ENCODE assay signal across 21 cellular contexts in genomic region chr15:43189296-43189695, GRCh38. TPM values are rescaled to one million over a fixed set of nuclear protein-coding genes. Genes with fewer than 3 reads are reported as not detected.
DNase-seq lines count a peak whose midpoint lies in the region; ATAC-seq and TF ChIP-seq lines count a peak whose summit lies in the region.
"Had no signal": no experiment of that assay in that cellular context is flagged by ENCODE, and none has a peak within 500 bp of the region (broad histone marks: within the 10 kb centered on the region; RNA-seq: fewer than 3 reads in every experiment).

No MANE protein-coding gene starts in this region.

- H3K36me3 ChIP-seq in heart right ventricle (peaks cover 0 to 62% (median 39%) of the 10 kb centered on the region in 9 donors), IMR-90 (ENCODE audit: control insufficient read depth, insufficient read depth, low read length) (peaks cover 18% of the 10 kb centered on the region), psoas muscle (ENCODE audit: insufficient read depth in 1 of 2, low read depth in 1 of 2) (peaks cover 18 to 52% of the 10 kb centered on the region in 2 donors)

- no peak overlapping the region for H4K8ac ChIP-seq in IMR-90 (ENCODE audit: low read depth in 2 of 2, low read length in 2 of 2)

- H3K27ac ChIP-seq in heart right ventricle (peak overlapping the region in 8 of 10 donors; percentile 59 to 89 (median 77)), IMR-90 (ENCODE audit: insufficient read depth, low read length) (no peak overlapping the region), psoas muscle (peak overlapping the region; percentile 73)
- H3K27ac ChIP-seq: KMS-11 had no signal

- peaks cover 10 to 13% of the 10 kb centered on the region in 2 experiments for H3K79me1 ChIP-seq in IMR-90 (ENCODE audit: low read depth in 1 of 2, low read length in 2 of 2)

- no peak overlapping the region for H3K18ac ChIP-seq in IMR-90 (ENCODE audit: low read depth, low read length)

- no peak overlapping the region for H2AFZ ChIP-seq in IMR-90 (replicated peaks; ENCODE audit: low read length, poor library complexity)

- no peak overlapping the region for H3K4me2 ChIP-seq in IMR-90 (ENCODE audit: low read depth, low read length)
- H3K4me2 ChIP-seq: KMS-11 had no signal

- CTCF ChIA-PET in IMR-90 (lab: Yijun Ruan, JAX), result no interaction called here

- H3K27ac Mint-ChIP-seq in activated T-helper 17 cell treated with anti-CD3 and anti-CD28 coated beads, Interleukin-2, amount 50 U/mL, for 72 hours, result peak overlapping the region; percentile 18

- no peak overlapping the region for H2AK9ac ChIP-seq in IMR-90 (replicated peaks; ENCODE audit: low read depth, low read length, poor library complexity)

- no peak for TF ChIP-seq POLR2A in IMR-90 (IDR thresholded peaks at IDR 0.05; ENCODE audit: low read depth, low read length)

- H4K20me1 ChIP-seq in IMR-90 (ENCODE audit: insufficient read depth, low read length), result no peaks in the 10 kb centered on the region

- H3K4me3 Mint-ChIP-seq in activated T-helper 17 cell treated with anti-CD3 and anti-CD28 coated beads, Interleukin-2, amount 50 U/mL, for 72 hours, result no peak overlapping the region

- peaks cover 4% of the 10 kb centered on the region for H3K9me1 ChIP-seq in IMR-90 (ENCODE audit: insufficient read depth, low read length)

- DNase-seq in heart right ventricle (no peak), Right ventricle myocardium superior (no peak), IMR-90 (peak; percentile 35), psoas muscle (no peak), NCI-H1105 treated with DMSO at 0.1 percent for 48 hours (lab: John Stamatoyannopoulos, UW) (no peak)
- DNase-seq: C1 segment of cervical spinal cord, COR-L47, DMS153, GDM1, MV-4-11, NCI-H1417 treated with DMSO at 0.1 percent for 48 hours, NCI-H187 treated with DMSO at 0.1 percent for 48 hours, NCI-H2227 treated with DMSO at 0.1 percent for 48 hours, NCI-H510A treated with DMSO at 0.1 percent for 48 hours, NCI-H82, RPMI8226 had no signal

- no peak overlapping the region for H2BK15ac ChIP-seq in IMR-90 (ENCODE audit: low read depth, low read length)

- peaks cover 87% of the 10 kb centered on the region for H3K36me3 Mint-ChIP-seq in activated T-helper 17 cell treated with anti-CD3 and anti-CD28 coated beads, Interleukin-2, amount 50 U/mL, for 72 hours (ENCODE audit: low read depth)

- WGBS in heart right ventricle, 2 donors, result 65 to 67% methylated on average over 2 of the region's 2 CpGs
- no CpG with 5 or more reads among the region's 2 CpGs for WGBS in IMR-90 (ENCODE audit: extremely low coverage in 2 of 2, insufficient read length in 1 of 2), 2 experiments
- 73 to 91% (median 77%) methylated on average over 2 of the region's 2 CpGs for WGBS in psoas muscle, 3 donors

- no peak overlapping the region for H2AK5ac ChIP-seq in IMR-90 (ENCODE audit: low read depth, low read length)

- in situ Hi-C loops in IMR-90 (cut with MboI; ENCODE audit: low sequenced_read_pairs), result loop anchor here (5.0 kb wide), 1 partner anchor 93 kb away; no protein-coding TSS in a partner anchor

- TF ChIP-seq RAD21 in IMR-90 (IDR thresholded peaks at IDR 0.05; ENCODE audit: low read length), result no peak

- H3K4ac ChIP-seq in IMR-90 (ENCODE audit: low read depth, low read length), result no peak overlapping the region

- no peaks in the 10 kb centered on the region for H3K9me3 Mint-ChIP-seq in activated T-helper 17 cell treated with anti-CD3 and anti-CD28 coated beads, Interleukin-2, amount 50 U/mL, for 72 hours

- H3K4me1 Mint-ChIP-seq in activated T-helper 17 cell treated with anti-CD3 and anti-CD28 coated beads, Interleukin-2, amount 50 U/mL, for 72 hours, result peaks cover 16% of the 10 kb centered on the region

- POLR2A ChIA-PET in IMR-90 (lab: Charles Lee; ENCODE audit: unreplicated experiment), result no interaction called here

- no peak overlapping the region for H3K4me3 ChIP-seq in heart right ventricle
- no peak overlapping the region for H3K4me3 ChIP-seq in IMR-90 (ENCODE audit: insufficient read depth, low read depth, low read length)
- H3K4me3 ChIP-seq in psoas muscle, result no peak overlapping the region

- H3K27me3 Mint-ChIP-seq in activated T-helper 17 cell treated with anti-CD3 and anti-CD28 coated beads, Interleukin-2, amount 50 U/mL, for 72 hours, result no peaks in the 10 kb centered on the region

- no peak for ATAC-seq in heart right ventricle
- no peak for ATAC-seq in Right ventricle myocardium superior (ENCODE audit: poor library complexity)
- ATAC-seq in IMR-90 (ENCODE audit: low read depth), result no peak
- ATAC-seq in activated T-helper 17 cell treated with anti-CD3 and anti-CD28 coated beads, Interleukin-2, amount 50 U/mL, for 72 hours (replicated peaks), result no peak
- no peak for ATAC-seq in psoas muscle
- no peak for ATAC-seq in HG03175 (IDR thresholded peaks at IDR 0.05; ENCODE audit: unreplicated experiment)

- dilution Hi-C loops in IMR-90 (cut with HindIII; ENCODE audit: low sequenced_read_pairs, unreplicated experiment), result no loop called here

- H3K23ac ChIP-seq in IMR-90 (ENCODE audit: low read depth, low read length), result no peak overlapping the region

- peaks cover 0 to 68% (median 50%) of the 10 kb centered on the region in 9 donors for H3K4me1 ChIP-seq in heart right ventricle
- peaks cover under 1% of the 10 kb centered on the region for H3K4me1 ChIP-seq in IMR-90 (ENCODE audit: control insufficient read depth, insufficient read depth, low read length)
- H3K4me1 ChIP-seq in psoas muscle, result peaks cover 43% of the 10 kb centered on the region

- H2BK20ac ChIP-seq in IMR-90 (ENCODE audit: low read depth, low read length), result no peak overlapping the region

- intact Hi-C loops in heart right ventricle (cut with DNase I), result loop anchor here in 1 of 10 donors (10.0 kb wide), 1 partner anchor 84 kb away; the partner anchor contains the start of gene UBR1
- intact Hi-C loops in Right ventricle myocardium superior (cut with DNase I), result no loop called here
- intact Hi-C loops in IMR-90 (cut with micrococcal nuclease), result loop anchor here (5.0 to 10.0 kb wide), 2 partner anchors 94 to 487 kb away; no protein-coding TSS in a partner anchor
- intact Hi-C loops in psoas muscle (cut with DNase I), result loop anchor here in 1 of 2 donors (5.0 kb wide), 1 partner anchor 93 kb away; no protein-coding TSS in a partner anchor

- no peak overlapping the region for H3K9ac ChIP-seq in IMR-90 (ENCODE audit: low read depth, low read length)
- H3K9ac ChIP-seq: KMS-11 had no signal

- no peak overlapping the region for H4K91ac ChIP-seq in IMR-90 (ENCODE audit: insufficient read depth, low read depth, low read length)

- H2BK5ac ChIP-seq in IMR-90 (ENCODE audit: low read depth, low read length, poor library complexity, severe bottlenecking), result no peak overlapping the region

- H3K9me3 ChIP-seq in heart right ventricle, result no peaks in the 10 kb centered on the region
- no peaks in the 10 kb centered on the region for H3K9me3 ChIP-seq in IMR-90 (ENCODE audit: control insufficient read depth, insufficient read depth, low read length)
- H3K9me3 ChIP-seq in psoas muscle, result no peaks in the 10 kb centered on the region

- no peak for TF ChIP-seq CTCF in heart right ventricle (IDR thresholded peaks at IDR 0.05)
- TF ChIP-seq CTCF in IMR-90 (conservative IDR thresholded peaks at IDR 0.05; ENCODE audit: low read depth, low read length), result no peak
- no peak for TF ChIP-seq CTCF in psoas muscle (IDR thresholded peaks at IDR 0.05)

- H4K5ac ChIP-seq in IMR-90 (ENCODE audit: low read depth, low read length), result no peak overlapping the region

- H3K27me3 ChIP-seq in heart right ventricle, result no peaks in the 10 kb centered on the region
- H3K27me3 ChIP-seq in IMR-90 (ENCODE audit: control insufficient read depth, insufficient read depth, low read length), result no peaks in the 10 kb centered on the region
- no peaks in the 10 kb centered on the region for H3K27me3 ChIP-seq in psoas muscle (ENCODE audit: insufficient read depth in 3 of 3, low read length in 2 of 3)

- no peak overlapping the region for H3K56ac ChIP-seq in IMR-90 (ENCODE audit: extremely low read depth, insufficient read depth, low read length)

- H3K14ac ChIP-seq in IMR-90 (replicated peaks; ENCODE audit: low read depth, low read length), result no peak overlapping the region

- no TSS peak for BruUV-seq in IMR-90 (replicated peaks; lab: Mats Ljungman, UMichigan)

- no peak overlapping the region for H2BK120ac ChIP-seq in IMR-90 (ENCODE audit: low read depth, low read length)

RNA-seq across cellular contexts. Expression of gene CCNDBP1, which starts 4.1 kb away (rescaled TPM):
- total RNA-seq in heart right ventricle (10 to 100 TPM; 43.7 to 65.1 (median 59.9) TPM), Right ventricle myocardium superior (47.7 TPM), IMR-90 (2012; rRNA removed) (33.9 and 40.3 TPM in 2 replicates), psoas muscle (10 to 100 TPM; 40.7 to 64.3 (median 50.4) TPM)
- polyA plus RNA-seq in heart right ventricle (10 to 100 TPM; 27.6 to 54.2 TPM), IMR-90 (2012; rRNA removed) (33.4 and 34.9 TPM in 2 replicates), psoas muscle (10 to 100 TPM; 34.9 to 79.2 (median 36.4) TPM)
- 15.8 and 18.6 TPM in 2 replicates for polyA plus RNA-seq in IMR-90 (2012; cell fraction: cytosol; rRNA removed)
- 16.6 and 32.5 TPM in 2 replicates for polyA plus RNA-seq in IMR-90 (2012; cell fraction: nucleus; rRNA removed; ENCODE audit: low replicate concordance)
- total RNA-seq in activated T-helper 17 cell treated with anti-CD3 and anti-CD28 coated beads, Interleukin-2, amount 50 U/mL, for 72 hours, result 10 to 100 TPM; 63.1 to 66.8 TPM

RNA-seq across cellular contexts. Expression of gene EPB42, which starts 31.5 kb away (rescaled TPM):
- under 1 TPM in 6 of 10 donors, not detected in 4; 0.12 to 0.26 (median 0.16) TPM for total RNA-seq in heart right ventricle
- under 1 TPM in 1 of 2 donors, not detected in 1; 0.03 TPM for polyA plus RNA-seq in heart right ventricle
- total RNA-seq in Right ventricle myocardium superior, result 0.24 TPM
- total RNA-seq in IMR-90 (2012; rRNA removed), result not detected in 2 replicates
- not detected in 2 replicates for polyA plus RNA-seq in IMR-90 (2012; rRNA removed)
- not detected in 2 replicates for polyA plus RNA-seq in IMR-90 (2012; cell fraction: cytosol; rRNA removed)
- not detected in 2 replicates for polyA plus RNA-seq in IMR-90 (2012; cell fraction: nucleus; rRNA removed; ENCODE audit: low replicate concordance)
- not detected for total RNA-seq in activated T-helper 17 cell treated with anti-CD3 and anti-CD28 coated beads, Interleukin-2, amount 50 U/mL, for 72 hours
- total RNA-seq in psoas muscle, result under 1 TPM in 1 of 4 donors, not detected in 3; 0.52 TPM
- polyA plus RNA-seq in psoas muscle, result not detected
- total RNA-seq: Daoy, H4 had no signal

RNA-seq across cellular contexts. Expression of gene TMEM62, which starts 55.9 kb away (rescaled TPM):
- total RNA-seq in heart right ventricle (10 to 100 TPM in 7 of 10 donors, 1 to 10 TPM in 3; 7.6 to 13.8 (median 11.7) TPM), Right ventricle myocardium superior (9.4 TPM), IMR-90 (2012; rRNA removed) (5.6 and 8.6 TPM in 2 replicates), psoas muscle (10 to 100 TPM in 2 of 4 donors, 1 to 10 TPM in 2; 6.3 to 12.1 (median 9.1) TPM)
- polyA plus RNA-seq in heart right ventricle (10 to 100 TPM; 11.4 to 13.9 TPM), IMR-90 (2012; rRNA removed) (3.1 and 3.7 TPM in 2 replicates), psoas muscle (10 to 100 TPM in 1 of 3 donors, 1 to 10 TPM in 2; 6.5 to 22.8 (median 6.6) TPM)
- 1.6 and 2.4 TPM in 2 replicates for polyA plus RNA-seq in IMR-90 (2012; cell fraction: cytosol; rRNA removed)
- polyA plus RNA-seq in IMR-90 (2012; cell fraction: nucleus; rRNA removed; ENCODE audit: low replicate concordance), result 5.0 and 15.5 TPM in 2 replicates
- total RNA-seq in activated T-helper 17 cell treated with anti-CD3 and anti-CD28 coated beads, Interleukin-2, amount 50 U/mL, for 72 hours, result 10 to 100 TPM; 15.7 to 21.4 TPM
